ENCODE assay signal across 15 cellular contexts in genomic region chr12:46891306-46891705, GRCh38.
DNase-seq lines count a peak whose midpoint lies in the region; TF ChIP-seq lines count a peak whose summit lies in the region.
"Had no signal": no experiment of that assay in that cellular context is flagged by ENCODE, and none has a peak within 500 bp of the region (broad histone marks: within the 10 kb centered on the region; RNA-seq: fewer than 3 reads in every experiment).

No MANE protein-coding gene starts in this region.

- DNase-seq in AG20443 (ENCODE audit: low spot score): peak; percentile 50
- DNase-seq in LHCN-M2 (ENCODE audit: low read depth): peak; percentile 64
- peak; percentile 27 for DNase-seq in epithelial cell of esophagus (ENCODE audit: low read depth)
- peak; percentile 25 for DNase-seq in kidney tubule cell (ENCODE audit: low spot score)
- DNase-seq in endothelial cell (ENCODE audit: low spot score): no peak
- no peak for DNase-seq in activated CD8-positive, alpha-beta memory T cell treated with anti-CD3 and anti-CD28 coated beads, Interleukin-2, amount 50 U/mL, for 4 hours
- no peak for DNase-seq in HEK293T (ENCODE audit: extremely low spot score)
- no peak for DNase-seq in medulla oblongata (ENCODE audit: extremely low spot score)
- DNase-seq: effector CD8-positive, alpha-beta T cell; NCI-H1092 treated with DMSO at 0.1 percent for 48 hours; NCI-H526 treated with DMSO at 0.1 percent for 48 hours; right cardiac atrium; stimulated activated naive CD4-positive, alpha-beta T cell treated with Interleukin-2 at 50 U/mL for 16 hours; tibial artery had no signal

- no peaks in the 10 kb centered on the region for H3K36me3 Mint-ChIP-seq in endothelial cell (ENCODE audit: low read depth, unreplicated experiment)

- POLR2A ChIA-PET in HEK293T (lab: Yijun Ruan, JAX): no interaction called here

- no peak overlapping the region for H3K4me3 ChIP-seq in epithelial cell of esophagus (ENCODE audit: low read length)
- H3K4me3 ChIP-seq: GM12878, tibial artery had no signal

- no peak overlapping the region for H3K27ac Mint-ChIP-seq in endothelial cell (ENCODE audit: unreplicated experiment)

- no peaks in the 10 kb centered on the region for H3K4me1 Mint-ChIP-seq in endothelial cell (ENCODE audit: unreplicated experiment)

- no peaks in the 10 kb centered on the region for H3K27me3 Mint-ChIP-seq in endothelial cell (ENCODE audit: unreplicated experiment)

- no peaks in the 10 kb centered on the region for H3K9me3 Mint-ChIP-seq in endothelial cell (ENCODE audit: unreplicated experiment)

- TF ChIP-seq CTCF in epithelial cell of esophagus (IDR thresholded peaks at IDR 0.05; ENCODE audit: insufficient read depth, low read depth, low read length, missing control alignments) (no peak), endothelial cell (IDR thresholded peaks at IDR 0.05; ENCODE audit: unreplicated experiment) (no peak)

- no peak overlapping the region for H3K4me3 Mint-ChIP-seq in endothelial cell (ENCODE audit: unreplicated experiment)

- CTCF ChIA-PET in HEK293T (lab: Yijun Ruan, JAX): no interaction called here

TF ChIP-seq in HEK293T, 16 proteins besides CTCF, POLR2A, EP300 and RAD21:
- no peak for TF ChIP-seq PKNOX1 (IDR thresholded peaks at IDR 0.05)
- no peak for TF ChIP-seq SP1 (IDR thresholded peaks at IDR 0.05)
- TF ChIP-seq FOXA1 (IDR thresholded peaks at IDR 0.05): no peak
- no peak for TF ChIP-seq CTBP1 (IDR thresholded peaks at IDR 0.05; ENCODE audit: borderline replicate concordance)
- TF ChIP-seq SUZ12 (IDR thresholded peaks at IDR 0.05): no peak
- no peak for TF ChIP-seq BHLHE40 (IDR thresholded peaks at IDR 0.05; ENCODE audit: borderline replicate concordance)
- TF ChIP-seq NFRKB (IDR thresholded peaks at IDR 0.05): no peak
- no peak for TF ChIP-seq ARNT (IDR thresholded peaks at IDR 0.05)
- no peak for TF ChIP-seq ELF4 (IDR thresholded peaks at IDR 0.05)
- TF ChIP-seq FOXK2 (IDR thresholded peaks at IDR 0.05): no peak
- no peak for TF ChIP-seq TARDBP (IDR thresholded peaks at IDR 0.05)
- TF ChIP-seq L3MBTL2 (conservative IDR thresholded peaks at IDR 0.05): no peak
- no peak for TF ChIP-seq FOXM1 (IDR thresholded peaks at IDR 0.05; ENCODE audit: borderline replicate concordance)
- TF ChIP-seq HDGF (IDR thresholded peaks at IDR 0.05; ENCODE audit: borderline replicate concordance): no peak
- TF ChIP-seq ZNF384 (IDR thresholded peaks at IDR 0.05): no peak
- no peak for TF ChIP-seq LEF1 (IDR thresholded peaks at IDR 0.05; ENCODE audit: borderline replicate concordance)

Comparison
In these comparisons a context has a peak if more than half of its experiments do, and no peak if none do; other contexts are left out.
1. DNase-seq: peak in AG20443 (single experiment), LHCN-M2 (single experiment), epithelial cell of esophagus (single experiment) and kidney tubule cell (single experiment); none in endothelial cell (single experiment), activated CD8-positive, alpha-beta memory T cell treated with anti-CD3 and anti-CD28 coated beads, Interleukin-2, amount 50 U/mL, for 4 hours (single experiment), HEK293T (single experiment) and medulla oblongata (single experiment).